Comparison of ENCODE assay signal across 14 cellular contexts in genomic region chr4:1784789-1785591, GRCh38. TPM values are rescaled to one million over a fixed set of nuclear protein-coding genes. Genes with fewer than 3 reads are reported as not detected.
A peak's percentile ranks its signal among the peaks of the same experiment; 100 is the strongest.
DNase-seq lines count a peak whose midpoint lies in the region; ATAC-seq and TF ChIP-seq lines count a peak whose summit lies in the region.
"Had no signal": no experiment of that assay in that cellular context is flagged by ENCODE, and none has a peak within 500 bp of the region (broad histone marks: within the 10 kb centered on the region; RNA-seq: fewer than 3 reads in every experiment).

No MANE protein-coding gene starts in this region.

- H3K36me3 ChIP-seq in liver (ENCODE audit: control insufficient read depth in 4 of 4, insufficient read depth in 3 of 4, low read depth in 1 of 4, low read length in 3 of 4) (no peaks in the 10 kb centered on the region), sigmoid colon (no peaks in the 10 kb centered on the region)
- H3K36me3 ChIP-seq: MG63 had no signal

- DNase-seq in SK-N-DZ (ENCODE audit: low spot score), result peak; percentile 48
- peak; percentile 90 to 91 for DNase-seq in erythroblast (lab: John Stamatoyannopoulos, UW)
- peak in 6 of 49 donors; percentile 25 to 64 (median 39) for DNase-seq in substantia nigra (lab: John Stamatoyannopoulos, UW)
- DNase-seq in sigmoid colon, result no peak
- no peak for DNase-seq in NCI-H2196 treated with DMSO at 0.1 percent for 48 hours (lab: John Stamatoyannopoulos, UW; ENCODE audit: unreplicated experiment)
- DNase-seq: activated CD4-positive, alpha-beta T cell treated with anti-CD3 and anti-CD28 coated beads, Interleukin-2, amount 50 U/mL, for 1 hour; activated T-cell treated with anti-CD3 and anti-CD28 coated beads, Interleukin-2, amount 50 U/mL, for 72 hours; MG63; stimulated activated CD4-positive, alpha-beta T cell treated with anti-CD3 and anti-CD28 coated beads, Interleukin-4, amount 100 ng/mL, for 24 hours; trophoblast cell had no signal

- no peak for TF ChIP-seq POLR2A in erythroblast (IDR thresholded peaks at IDR 0.05; ENCODE audit: low read length)
- TF ChIP-seq POLR2A in sigmoid colon (IDR thresholded peaks at IDR 0.05), result no peak

- TF ChIP-seq CTCF in liver (IDR thresholded peaks at IDR 0.05; ENCODE audit: low read depth, low read length, missing input control) (no peak), sigmoid colon (IDR thresholded peaks at IDR 0.05) (no peak)

- ATAC-seq in HG03025 (IDR thresholded peaks at IDR 0.05; ENCODE audit: low FRiP score, unreplicated experiment) (no peak), HG03175 (IDR thresholded peaks at IDR 0.05; ENCODE audit: unreplicated experiment) (no peak)
- ATAC-seq: activated T-cell treated with anti-CD3 and anti-CD28 coated beads, Interleukin-2, amount 50 U/mL, for 72 hours; GM23338 had no signal

- H3K4me3 ChIP-seq in liver (ENCODE audit: low read depth in 1 of 3, low read length in 3 of 3) (no peak overlapping the region), sigmoid colon (no peak overlapping the region)
- H3K4me3 ChIP-seq: GM23338, MG63 had no signal

- H3K9me3 ChIP-seq in liver (ENCODE audit: control insufficient read depth in 4 of 4, low read length in 3 of 4) (no peaks in the 10 kb centered on the region), sigmoid colon (no peaks in the 10 kb centered on the region)
- H3K9me3 ChIP-seq: MG63 had no signal

- TF ChIP-seq RAD21 in liver (IDR thresholded peaks at IDR 0.05), result no peak

- H3K27ac ChIP-seq in liver (ENCODE audit: low read depth in 1 of 2, low read length in 2 of 2), result no peak overlapping the region
- H3K27ac ChIP-seq in substantia nigra (ENCODE audit: low read depth, low read length, poor library complexity, severe bottlenecking), result peak overlapping the region; percentile 26
- H3K27ac ChIP-seq in sigmoid colon, result no peak overlapping the region

- no peak for TF ChIP-seq EP300 in sigmoid colon (IDR thresholded peaks at IDR 0.05)

- WGBS in liver, result 81% methylated on average over 17 of the region's 17 CpGs
- 52 to 83% methylated on average over 17 of the region's 17 CpGs for WGBS in sigmoid colon, 2 donors

- intact Hi-C loops in sigmoid colon (cut with DNase I), result no loop called here

- H3K27me3 ChIP-seq in liver (ENCODE audit: control insufficient read depth in 4 of 4, insufficient read depth in 4 of 4, low read length in 3 of 4), result no peaks in the 10 kb centered on the region
- peaks cover 0 to 6% (median 0%) of the 10 kb centered on the region in 3 donors for H3K27me3 ChIP-seq in sigmoid colon
- H3K27me3 ChIP-seq: MG63 had no signal

- H3K9ac ChIP-seq in liver (ENCODE audit: low read depth in 1 of 2, low read length in 2 of 2), result no peak overlapping the region

- peaks cover 3 to 15% (median 10%) of the 10 kb centered on the region in 4 donors for H3K4me1 ChIP-seq in liver (ENCODE audit: control insufficient read depth in 4 of 4, insufficient read depth in 4 of 4, low read length in 3 of 4)
- no peaks in the 10 kb centered on the region for H3K4me1 ChIP-seq in sigmoid colon

TF ChIP-seq in liver, 16 proteins besides CTCF, POLR2A, EP300 and RAD21:
- peak; percentile 78 for TF ChIP-seq NR2F2 (IDR thresholded peaks at IDR 0.05)
- no peak for TF ChIP-seq GABPA (IDR thresholded peaks at IDR 0.05 in 1 of 2, conservative IDR thresholded peaks at IDR 0.05 in 1 of 2)
- no peak for TF ChIP-seq MAX (IDR thresholded peaks at IDR 0.05)
- TF ChIP-seq FOXA1 (IDR thresholded peaks at IDR 0.05), result no peak
- no peak for TF ChIP-seq HNF4G (IDR thresholded peaks at IDR 0.05)
- TF ChIP-seq YY1 (IDR thresholded peaks at IDR 0.05), result no peak
- no peak for TF ChIP-seq REST (IDR thresholded peaks at IDR 0.05)
- TF ChIP-seq TAF1 (conservative IDR thresholded peaks at IDR 0.05), result no peak
- TF ChIP-seq RXRA (IDR thresholded peaks at IDR 0.05), result no peak
- TF ChIP-seq FOXA2 (IDR thresholded peaks at IDR 0.05), result no peak
- no peak for TF ChIP-seq EGR1 (IDR thresholded peaks at IDR 0.05; ENCODE audit: low read depth in 2 of 2)
- no peak for TF ChIP-seq HNF4A (conservative IDR thresholded peaks at IDR 0.05)
- TF ChIP-seq ZBTB33 (IDR thresholded peaks at IDR 0.05), result no peak
- TF ChIP-seq JUND (IDR thresholded peaks at IDR 0.05), result no peak
- no peak for TF ChIP-seq ATF3 (IDR thresholded peaks at IDR 0.05)
- peak; percentile 21 for TF ChIP-seq SP1 (IDR thresholded peaks at IDR 0.05)

RNA-seq across cellular contexts. Expression of gene FGFR3, which starts 8.1 kb away (rescaled TPM):
- polyA plus RNA-seq in SK-N-DZ (2014; cell fraction: cytosol; rRNA removed), result 1.0 and 3.2 TPM in 2 replicates
- polyA plus RNA-seq in SK-N-DZ (2014; cell fraction: nucleus; rRNA removed), result 16.5 and 20.3 TPM in 2 replicates
- total RNA-seq in liver (10 to 100 TPM; 39.1 to 40.0 TPM), sigmoid colon (under 1 TPM; 0.16 to 0.83 (median 0.56) TPM)
- polyA plus RNA-seq in liver (10 to 100 TPM in 1 of 2 donors, 1 to 10 TPM in 1; 5.6 to 19.1 TPM), sigmoid colon (10 to 100 TPM in 1 of 3 donors, 1 to 10 TPM in 2; 3.7 to 14.0 (median 6.0) TPM)

Comparison
In these comparisons a context has a peak if more than half of its experiments do, and no peak if none do; other contexts are left out.
1. DNase-seq: peak in SK-N-DZ (single experiment) and erythroblast (2 of 2); none in sigmoid colon (single experiment) and NCI-H2196 treated with DMSO at 0.1 percent for 48 hours (single experiment).
2. RNA of gene FGFR3, which starts 8.1 kb away (total RNA-seq): 39.1 to 40.0 TPM in liver; 0.16 to 0.83 TPM in sigmoid colon; every median in the first group is over 10 times any median in the second.